ENCODE assay signal across 15 cellular contexts in genomic region chr7:143295870-143296269, GRCh38. TPM values are rescaled to one million over a fixed set of nuclear protein-coding genes. Genes with fewer than 3 reads are reported as not detected.
DNase-seq lines count a peak whose midpoint lies in the region; ATAC-seq and TF ChIP-seq lines count a peak whose summit lies in the region.
"Had no signal": no experiment of that assay in that cellular context is flagged by ENCODE, and none has a peak within 500 bp of the region (broad histone marks: within the 10 kb centered on the region; RNA-seq: fewer than 3 reads in every experiment).

No MANE protein-coding gene starts in this region.

- no peak overlapping the region for H3K4me3 ChIP-seq in mesenchymal stem cell (ENCODE audit: insufficient read depth in 1 of 2, low read depth in 1 of 2, low read length in 2 of 2)
- no peak overlapping the region for H3K4me3 ChIP-seq in lower leg skin (ENCODE audit: low read depth, poor library complexity, severe bottlenecking)
- no peak overlapping the region for H3K4me3 ChIP-seq in gastrocnemius medialis
- H3K4me3 ChIP-seq: skin epidermis, testis had no signal

- H3K36me3 ChIP-seq in mesenchymal stem cell (ENCODE audit: control insufficient read depth in 1 of 2, insufficient read depth in 2 of 2, low read depth in 1 of 2, low read length in 2 of 2) (peaks cover 42 to 88% of the 10 kb centered on the region in 2 experiments), gastrocnemius medialis (peaks cover 0 to 62% of the 10 kb centered on the region in 2 donors)

- in situ Hi-C loops in gastrocnemius medialis (cut with MboI; ENCODE audit: low sequenced_read_pairs in 4 of 4) = loop anchor here in 2 of 4 donors (5.0 to 25.0 kb wide), 2 partner anchors 44 to 591 kb away; no protein-coding TSS in a partner anchor

- H3K27me3 ChIP-seq in mesenchymal stem cell (ENCODE audit: control insufficient read depth in 1 of 2, insufficient read depth in 1 of 2, low read length in 2 of 2) (no peaks in the 10 kb centered on the region), gastrocnemius medialis (no peaks in the 10 kb centered on the region)
- H3K27me3 ChIP-seq: testis had no signal

- peaks cover 23% of the 10 kb centered on the region for H3K79me1 ChIP-seq in mesenchymal stem cell (replicated peaks; ENCODE audit: low read length, poor library complexity, severe bottlenecking)

- TF ChIP-seq POLR2A in lower leg skin (IDR thresholded peaks at IDR 0.05) = no peak
- no peak for TF ChIP-seq POLR2A in gastrocnemius medialis (IDR thresholded peaks at IDR 0.05)

- no peak overlapping the region for H3K4me3 Mint-ChIP-seq in CD14-positive monocyte
- H3K4me3 Mint-ChIP-seq in natural killer cell = no peak overlapping the region

- peak overlapping the region; percentile 83 for H3K27ac ChIP-seq in mesenchymal stem cell (ENCODE audit: low read length, poor library complexity, severe bottlenecking)
- no peak overlapping the region for H3K27ac ChIP-seq in gastrocnemius medialis
- H3K27ac ChIP-seq: skin epidermis, testis had no signal

- H3K4me1 ChIP-seq in mesenchymal stem cell (ENCODE audit: control insufficient read depth, insufficient read depth, low read depth, low read length) (peaks cover 3% of the 10 kb centered on the region), gastrocnemius medialis (peaks cover 0 to 19% of the 10 kb centered on the region in 2 donors)
- H3K4me1 ChIP-seq: testis had no signal

- H3K9ac ChIP-seq in mesenchymal stem cell (ENCODE audit: low read length) = no peak overlapping the region

- H3K27ac Mint-ChIP-seq in CD14-positive monocyte (peak overlapping the region in 6 of 7 donors; percentile 23 to 86 (median 64)), natural killer cell (peak overlapping the region in 1 of 2 donors; percentile 37)

- intact Hi-C loops in CD14-positive monocyte (cut with micrococcal nuclease) = no loop called here
- intact Hi-C loops in natural killer cell (cut with micrococcal nuclease) = no loop called here
- intact Hi-C loops in lower leg skin (cut with DNase I; ENCODE audit: low total_unique reads) = no loop called here
- intact Hi-C loops in gastrocnemius medialis (cut with DNase I; ENCODE audit: low total_unique reads) = no loop called here

- no peak overlapping the region for H2AFZ ChIP-seq in mesenchymal stem cell (ENCODE audit: low read depth, low read length)

- no peak overlapping the region for H3K4ac ChIP-seq in mesenchymal stem cell (ENCODE audit: low read depth in 1 of 2, low read length in 2 of 2)

- no peak overlapping the region for H4K91ac ChIP-seq in mesenchymal stem cell (ENCODE audit: low read length)

- H3K4me1 Mint-ChIP-seq in CD14-positive monocyte (peaks cover 58% of the 10 kb centered on the region), natural killer cell (peaks cover 35 to 38% of the 10 kb centered on the region in 2 donors)

- H3K27me3 Mint-ChIP-seq in CD14-positive monocyte (ENCODE audit: low read depth in 3 of 3) (no peaks in the 10 kb centered on the region), natural killer cell (ENCODE audit: low read depth in 2 of 2) (no peaks in the 10 kb centered on the region)
- H3K27me3 Mint-ChIP-seq: naive B cell had no signal

- TF ChIP-seq CTCF in CD14-positive monocyte (IDR thresholded peaks at IDR 0.05) = no peak
- TF ChIP-seq CTCF in natural killer cell (IDR thresholded peaks at IDR 0.05) = no peak
- TF ChIP-seq CTCF in lower leg skin (IDR thresholded peaks at IDR 0.05) = no peak
- TF ChIP-seq CTCF in gastrocnemius medialis (IDR thresholded peaks at IDR 0.05 in 4 of 5, conservative IDR thresholded peaks at IDR 0.05 in 1 of 5) = no peak

- H3K18ac ChIP-seq in mesenchymal stem cell (ENCODE audit: low read depth in 1 of 2, low read length in 2 of 2) = no peak overlapping the region

- DNase-seq in CD14-positive monocyte (ENCODE audit: low spot score) (no peak), EL (peak; percentile 63), amniotic epithelial cell (ENCODE audit: low read depth) (peak; percentile 78), mesenchymal stem cell (peak; percentile 52), natural killer cell (no peak), lower leg skin (ENCODE audit: low spot score in 2 of 2) (no peak), gastrocnemius medialis (no peak)
- DNase-seq: activated CD4-positive, alpha-beta T cell treated with anti-CD3 and anti-CD28 coated beads, Interleukin-2, amount 50 U/mL, for 1 hour; Calu3; cortex of kidney; foreskin melanocyte; naive B cell; testis had no signal

- H3K36me3 Mint-ChIP-seq in CD14-positive monocyte (peaks cover 65 to 92% of the 10 kb centered on the region in 2 donors), natural killer cell (peaks cover 32% of the 10 kb centered on the region)

- H3K14ac ChIP-seq in mesenchymal stem cell (ENCODE audit: low read length in 2 of 2) = no peak overlapping the region

- peak overlapping the region; percentile 68 for H2BK15ac ChIP-seq in mesenchymal stem cell (ENCODE audit: low read depth, poor library complexity, severe bottlenecking)

- no peak for ATAC-seq in natural killer cell
- ATAC-seq in gastrocnemius medialis = no peak

- H3K23ac ChIP-seq in mesenchymal stem cell (ENCODE audit: low read length in 2 of 2) = no peak overlapping the region

- no peak overlapping the region for H2BK12ac ChIP-seq in mesenchymal stem cell (ENCODE audit: low read length in 2 of 2)

- no peak overlapping the region for H3K4me2 ChIP-seq in mesenchymal stem cell (ENCODE audit: low read length, poor library complexity, severe bottlenecking)

- no peak overlapping the region for H4K8ac ChIP-seq in mesenchymal stem cell (ENCODE audit: low read length)

- H3K9me3 ChIP-seq in mesenchymal stem cell (ENCODE audit: control insufficient read depth, low read length) (no peaks in the 10 kb centered on the region), gastrocnemius medialis (no peaks in the 10 kb centered on the region)
- H3K9me3 ChIP-seq: testis had no signal

- no peak overlapping the region for H2BK120ac ChIP-seq in mesenchymal stem cell (ENCODE audit: low read depth, low read length)

- peak overlapping the region; percentile 46 for H2BK5ac ChIP-seq in mesenchymal stem cell (ENCODE audit: low read depth, low read length, poor library complexity, severe bottlenecking)

- peaks cover 0 to 3% (median 0%) of the 10 kb centered on the region in 7 donors for H3K9me3 Mint-ChIP-seq in CD14-positive monocyte
- no peaks in the 10 kb centered on the region for H3K9me3 Mint-ChIP-seq in natural killer cell
- H3K9me3 Mint-ChIP-seq: naive B cell had no signal

- H2AK5ac ChIP-seq in mesenchymal stem cell (ENCODE audit: low read length, severe bottlenecking) = no peak overlapping the region

RNA-seq across cellular contexts. Expression of gene CASP2, which starts 7.7 kb away (rescaled TPM):
- polyA plus RNA-seq in CD14-positive monocyte = 10 to 100 TPM in 1 of 2 donors, 1 to 10 TPM in 1; 7.9 to 12.2 TPM
- polyA plus RNA-seq in mesenchymal stem cell (2013, experiment 1 of 2) = 16.3 TPM
- 16.3 TPM for polyA plus RNA-seq in mesenchymal stem cell (2013, experiment 2 of 2)
- total RNA-seq in natural killer cell = 10 to 100 TPM; 36.7 to 60.5 (median 54.7) TPM
- total RNA-seq in lower leg skin = 10 to 100 TPM in 3 of 4 donors, 1 to 10 TPM in 1; 9.6 to 22.7 (median 16.0) TPM
- 10 to 100 TPM in 1 of 4 donors, 1 to 10 TPM in 3; 3.1 to 13.9 (median 4.1) TPM for total RNA-seq in gastrocnemius medialis

RNA-seq across cellular contexts. Expression of gene TMEM139, which starts 11.1 kb away (rescaled TPM):
- not detected for polyA plus RNA-seq in CD14-positive monocyte
- polyA plus RNA-seq in mesenchymal stem cell (2013, experiment 1 of 2) = 0.10 TPM
- 0.10 TPM for polyA plus RNA-seq in mesenchymal stem cell (2013, experiment 2 of 2)
- total RNA-seq in natural killer cell = not detected
- total RNA-seq in lower leg skin = 10 to 100 TPM in 3 of 4 donors, 1 to 10 TPM in 1; 7.8 to 12.8 (median 11.6) TPM
- not detected for total RNA-seq in gastrocnemius medialis

RNA-seq across cellular contexts. Expression of gene CLCN1, which starts 20.0 kb away (rescaled TPM):
- polyA plus RNA-seq in CD14-positive monocyte = under 1 TPM; 0.11 to 0.76 TPM
- polyA plus RNA-seq in mesenchymal stem cell (2013, experiment 1 of 2) = 0.03 TPM
- polyA plus RNA-seq in mesenchymal stem cell (2013, experiment 2 of 2) = 0.01 TPM
- under 1 TPM in 2 of 3 donors, not detected in 1; 0.16 to 0.19 TPM for total RNA-seq in natural killer cell
- not detected for total RNA-seq in lower leg skin
- 1 to 10 TPM in 3 of 4 donors, under 1 TPM in 1; 0.92 to 2.9 (median 1.7) TPM for total RNA-seq in gastrocnemius medialis
- total RNA-seq: M059J had no signal

RNA-seq across cellular contexts. Expression of gene GSTK1, which starts 32.6 kb away (rescaled TPM):
- 100 to 1,000 TPM; 413 to 427 TPM for polyA plus RNA-seq in CD14-positive monocyte
- polyA plus RNA-seq in mesenchymal stem cell (2013, experiment 1 of 2) = 161 TPM
- 158 TPM for polyA plus RNA-seq in mesenchymal stem cell (2013, experiment 2 of 2)
- total RNA-seq in natural killer cell (100 to 1,000 TPM; 159 to 215 (median 181) TPM), lower leg skin (100 to 1,000 TPM in 3 of 4 donors, 10 to 100 TPM in 1; 97.0 to 180 (median 139) TPM), gastrocnemius medialis (100 to 1,000 TPM in 1 of 4 donors, 10 to 100 TPM in 3; 59.5 to 114 (median 85.0) TPM)

Comparison
In these comparisons a context has a peak if more than half of its experiments do, and no peak if none do; other contexts are left out.
1. DNase-seq: peak in EL (single experiment), amniotic epithelial cell (single experiment) and mesenchymal stem cell (single experiment); none in CD14-positive monocyte (single experiment), natural killer cell (single experiment), lower leg skin (0 of 2) and gastrocnemius medialis (0 of 2).
2. RNA of gene TMEM139, which starts 11.1 kb away (total RNA-seq): 7.8 to 12.8 TPM in lower leg skin; not detected in gastrocnemius medialis and not detected in natural killer cell; every median in the first group is over 4 times any median in the second.